Comparison of ENCODE assay signal across 8 cellular contexts in the genomic region with DNA sequence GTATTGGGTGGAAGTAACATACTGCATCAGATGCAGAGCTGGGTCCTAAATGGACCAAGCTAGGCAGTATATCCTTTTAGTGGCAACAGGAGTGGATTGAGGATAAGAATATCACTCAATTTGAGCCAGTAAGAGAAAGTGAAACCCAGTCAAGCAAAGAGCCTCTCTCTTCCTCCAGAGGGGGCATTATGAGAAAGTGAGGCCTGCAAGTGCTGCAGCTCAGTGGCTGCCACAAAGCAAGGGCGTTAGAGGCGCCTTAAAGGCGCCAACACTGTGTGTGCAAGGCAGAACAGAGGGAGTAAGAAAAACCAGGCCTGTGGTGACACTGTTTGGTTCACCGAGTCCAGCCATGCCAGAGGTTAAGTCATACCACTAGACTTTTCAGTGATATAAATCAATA. TPM values are rescaled to one million over a fixed set of nuclear protein-coding genes. Genes with fewer than 3 reads are reported as not detected.
A peak's percentile ranks its signal among the peaks of the same experiment; 100 is the strongest.
DNase-seq lines count a peak whose midpoint lies in the region; ATAC-seq and TF ChIP-seq lines count a peak whose summit lies in the region.

No MANE protein-coding gene starts in this region.

- H3K27me3 Mint-ChIP-seq in natural killer cell treated with Interleukin-12 subunit alpha and Interleukin-12 subunit beta and Interleukin-15 and Interleukin-18, amount 100 ng/mL, for 72 hours, result no peaks in the 10 kb centered on the region

- peak; percentile 19 for DNase-seq in EH (ENCODE audit: low read depth)
- peak; percentile 18 for DNase-seq in activated T-cell treated with anti-CD3 and anti-CD28 coated beads for 48 hours (ENCODE audit: low read depth)
- peak; percentile 64 for DNase-seq in natural killer cell treated with Interleukin-12 subunit alpha and Interleukin-12 subunit beta and Interleukin-15 and Interleukin-18, amount 100 ng/mL, for 72 hours (ENCODE audit: low spot score)
- DNase-seq in foreskin keratinocyte, result no peak
- no peak for DNase-seq in nucleus accumbens (lab: John Stamatoyannopoulos, UW)
- DNase-seq in right cardiac atrium, result no peak

- H3K36me3 Mint-ChIP-seq in natural killer cell treated with Interleukin-12 subunit alpha and Interleukin-12 subunit beta and Interleukin-15 and Interleukin-18, amount 100 ng/mL, for 72 hours, result no peaks in the 10 kb centered on the region

- intact Hi-C loops in right cardiac atrium (cut with DNase I), result no loop called here

- no peak for TF ChIP-seq CTCF in foreskin keratinocyte (conservative IDR thresholded peaks at IDR 0.05)

- ATAC-seq in GM19467 (IDR thresholded peaks at IDR 0.05; ENCODE audit: unreplicated experiment), result peak; percentile 98
- peak; percentile 96 for ATAC-seq in HG03439 (IDR thresholded peaks at IDR 0.05; ENCODE audit: unreplicated experiment)
- ATAC-seq in natural killer cell treated with Interleukin-12 subunit alpha and Interleukin-12 subunit beta and Interleukin-15 and Interleukin-18, amount 100 ng/mL, for 72 hours, result peak; percentile 95 to 98
- ATAC-seq in foreskin keratinocyte, result no peak
- ATAC-seq in right cardiac atrium, result no peak

- 92% methylated on average over 4 of the region's 4 CpGs for WGBS in right cardiac atrium

- H3K4me1 ChIP-seq in foreskin keratinocyte (no peaks in the 10 kb centered on the region), right cardiac atrium (ENCODE audit: control insufficient read depth, insufficient read depth, low read length) (peaks cover 1% of the 10 kb centered on the region)

- H3K9me3 Mint-ChIP-seq in natural killer cell treated with Interleukin-12 subunit alpha and Interleukin-12 subunit beta and Interleukin-15 and Interleukin-18, amount 100 ng/mL, for 72 hours, result no peaks in the 10 kb centered on the region

- H3K27me3 ChIP-seq in foreskin keratinocyte (no peaks in the 10 kb centered on the region), right cardiac atrium (ENCODE audit: control insufficient read depth, insufficient read depth) (no peaks in the 10 kb centered on the region)

- H3K9me3 ChIP-seq in right cardiac atrium (ENCODE audit: control insufficient read depth, low read length), result no peaks in the 10 kb centered on the region

- peak overlapping the region; percentile 78 for H3K4me3 Mint-ChIP-seq in natural killer cell treated with Interleukin-12 subunit alpha and Interleukin-12 subunit beta and Interleukin-15 and Interleukin-18, amount 100 ng/mL, for 72 hours

- no peak overlapping the region for H3K27ac ChIP-seq in foreskin keratinocyte
- H3K27ac ChIP-seq in right cardiac atrium (ENCODE audit: low read length), result no peak overlapping the region

- peak overlapping the region; percentile 80 to 87 for H3K27ac Mint-ChIP-seq in natural killer cell treated with Interleukin-12 subunit alpha and Interleukin-12 subunit beta and Interleukin-15 and Interleukin-18, amount 100 ng/mL, for 72 hours

- H3K4me3 ChIP-seq in right cardiac atrium (ENCODE audit: low read length), result no peak overlapping the region

- H3K4me1 Mint-ChIP-seq in natural killer cell treated with Interleukin-12 subunit alpha and Interleukin-12 subunit beta and Interleukin-15 and Interleukin-18, amount 100 ng/mL, for 72 hours (ENCODE audit: low read depth in 2 of 2), result peaks cover 23 to 36% of the 10 kb centered on the region in 2 donors

RNA-seq across cellular contexts. Expression of a gene that starts 17.5 kb away (rescaled TPM):
- 10 to 100 TPM; 30.8 to 33.5 TPM for total RNA-seq in natural killer cell treated with Interleukin-12 subunit alpha and Interleukin-12 subunit beta and Interleukin-15 and Interleukin-18, amount 100 ng/mL, for 72 hours
- total RNA-seq in foreskin keratinocyte, result 20.1 and 22.7 TPM in 2 replicates
- 23.4 and 23.8 TPM in 2 replicates for polyA plus RNA-seq in foreskin keratinocyte
- 10 to 100 TPM; 15.4 to 25.9 (median 17.7) TPM for total RNA-seq in right cardiac atrium
- 14.9 TPM for polyA plus RNA-seq in right cardiac atrium

Comparison
In these comparisons a context has a peak if more than half of its experiments do, and no peak if none do; other contexts are left out.
1. DNase-seq: peak in EH (single experiment), activated T-cell treated with anti-CD3 and anti-CD28 coated beads for 48 hours (single experiment) and natural killer cell treated with Interleukin-12 subunit alpha and Interleukin-12 subunit beta and Interleukin-15 and Interleukin-18, amount 100 ng/mL, for 72 hours (single experiment); none in foreskin keratinocyte (0 of 2), nucleus accumbens (0 of 56) and right cardiac atrium (0 of 3).
2. ATAC-seq: peak in GM19467 (single experiment), HG03439 (single experiment) and natural killer cell treated with Interleukin-12 subunit alpha and Interleukin-12 subunit beta and Interleukin-15 and Interleukin-18, amount 100 ng/mL, for 72 hours (2 of 2); none in foreskin keratinocyte (single experiment) and right cardiac atrium (0 of 2).